9 cellular contexts compared by ENCODE assay signal in genomic region chr4:182144621-182145359, GRCh38.
A peak's percentile ranks its signal among the peaks of the same experiment; 100 is the strongest.
DNase-seq lines count a peak whose midpoint lies in the region; ATAC-seq and TF ChIP-seq lines count a peak whose summit lies in the region.
"Had no signal": no experiment of that assay in that cellular context is flagged by ENCODE, and none has a peak within 500 bp of the region (broad histone marks: within the 10 kb centered on the region; RNA-seq: fewer than 3 reads in every experiment).

No MANE protein-coding gene starts in this region.

- H3K36me3 Mint-ChIP-seq in brain = no peaks in the 10 kb centered on the region

- H3K36me3 ChIP-seq in right lobe of liver (no peaks in the 10 kb centered on the region), urinary bladder (ENCODE audit: insufficient read depth) (no peaks in the 10 kb centered on the region)

- ATAC-seq in HG03521 (IDR thresholded peaks at IDR 0.05; ENCODE audit: unreplicated experiment) (peak; percentile 41), right lobe of liver (peak; percentile 13 to 45 (median 30))

- H3K4me3 ChIP-seq in right lobe of liver (peak overlapping the region; percentile 47 to 55 (median 48)), urinary bladder (ENCODE audit: low read depth, low read length) (peak overlapping the region; percentile 83)

- H3K4me1 ChIP-seq in right lobe of liver (peaks cover 0 to 26% (median 10%) of the 10 kb centered on the region in 4 donors), urinary bladder (ENCODE audit: insufficient read depth) (no peaks in the 10 kb centered on the region)

- intact Hi-C loops in right lobe of liver (cut with DNase I) = no loop called here

- no peak for TF ChIP-seq POLR2A in right lobe of liver (IDR thresholded peaks at IDR 0.05)

- H3K9me3 ChIP-seq in right lobe of liver = no peaks in the 10 kb centered on the region

- H3K27me3 ChIP-seq in right lobe of liver = peaks cover 0 to 26% of the 10 kb centered on the region in 2 donors

- H3K27ac Mint-ChIP-seq in brain = peak overlapping the region; percentile 74 to 100 (median 97)
- H3K27ac Mint-ChIP-seq: CD4-positive, CD25-positive, alpha-beta regulatory T cell had no signal

- peaks cover 0 to 8% (median 2%) of the 10 kb centered on the region in 5 experiments for H3K9me3 Mint-ChIP-seq in brain

- H3K27ac ChIP-seq in right lobe of liver (no peak overlapping the region), urinary bladder (ENCODE audit: low read depth) (no peak overlapping the region)

- peak overlapping the region; percentile 90 to 99 (median 98) for H3K4me3 Mint-ChIP-seq in brain

- DNase-seq in NCI-H2107 (lab: John Stamatoyannopoulos, UW) (peak; percentile 35), NCI-H2107 treated with DMSO at 0.1 percent for 48 hours (lab: John Stamatoyannopoulos, UW; ENCODE audit: unreplicated experiment) (no peak), right lobe of liver (no peak), RKO (ENCODE audit: low spot score) (no peak), putamen (ENCODE audit: low spot score) (no peak)
- DNase-seq: CD4-positive, CD25-positive, alpha-beta regulatory T cell had no signal

- 3% methylated on average over 15 of the region's 95 CpGs for WGBS in right lobe of liver (ENCODE audit: insufficient coverage, low coverage, low lambda C conversion rate, missing lambda C conversion rate)
- WGBS in urinary bladder = under 1% methylated on average over 95 of the region's 95 CpGs

- peaks cover 62% of the 10 kb centered on the region for H3K4me1 Mint-ChIP-seq in brain

- peaks cover 45% of the 10 kb centered on the region for H3K27me3 Mint-ChIP-seq in brain

- TF ChIP-seq CTCF in brain (conservative IDR thresholded peaks at IDR 0.05) (no peak), right lobe of liver (IDR thresholded peaks at IDR 0.05) (no peak)
